In genomic region chr9:130578865-130579737, GRCh38 we compare ENCODE assay signal across 8 cellular contexts. TPM values are rescaled to one million over a fixed set of nuclear protein-coding genes. Genes with fewer than 3 reads are reported as not detected.
A peak's percentile ranks its signal among the peaks of the same experiment; 100 is the strongest.
DNase-seq lines count a peak whose midpoint lies in the region; TF ChIP-seq lines count a peak whose summit lies in the region.

TSS of gene FUBP3 (plus strand) at chr9:130579577. CDS start at chr9:130579681, 104 bp downstream.

- DNase-seq in GF-D8 (lab: John Stamatoyannopoulos, UW), result peak; percentile 57
- DNase-seq in HFF-Myc (ENCODE audit: extremely low read depth, low read depth), result peak; percentile 57
- DNase-seq in NB4 (ENCODE audit: low read depth), result peak; percentile 92
- no peak for DNase-seq in SK-N-MC (ENCODE audit: low read depth, low spot score)
- DNase-seq in activated naive CD4-positive, alpha-beta T cell treated with anti-CD3 and anti-CD28 coated beads, Interleukin-2, amount 10 ng/mL, durations not matched to agents 7 days and 5 days, result peak; percentile 93
- DNase-seq in germinal center (ENCODE audit: low spot score), result peak; percentile 93
- peak; percentile 87 for DNase-seq in occipital lobe (lab: John Stamatoyannopoulos, UW)
- DNase-seq in suprapubic skin (ENCODE audit: low spot score in 2 of 2), result peak; percentile 96

- WGBS in suprapubic skin, result under 1% methylated on average over 43 of the region's 74 CpGs

- peaks cover 4% of the 10 kb centered on the region for H3K27me3 Mint-ChIP-seq in activated naive CD4-positive, alpha-beta T cell treated with anti-CD3 and anti-CD28 coated beads, Interleukin-2, amount 10 ng/mL, durations not matched to agents 7 days and 5 days

- H3K36me3 ChIP-seq in SK-N-MC (ENCODE audit: insufficient read depth, low read length) (peaks cover 21% of the 10 kb centered on the region), suprapubic skin (no peaks in the 10 kb centered on the region)

- H3K27ac ChIP-seq in SK-N-MC (peak within 1 kb of the TSS; percentile 68; the same call in 1 of the 2 replicates), suprapubic skin (peak within 1 kb of the TSS; percentile 84)

- H3K27me3 ChIP-seq in suprapubic skin, result no peaks in the 10 kb centered on the region

- peak within 1 kb of the TSS; percentile 96 for H3K9ac ChIP-seq in SK-N-MC (ENCODE audit: insufficient read length)

- no peaks in the 10 kb centered on the region for H3K9me3 ChIP-seq in SK-N-MC (ENCODE audit: low read depth, low read length)
- H3K9me3 ChIP-seq in suprapubic skin, result no peaks in the 10 kb centered on the region

- peak; percentile 90 for TF ChIP-seq POLR2A in NB4 (IDR thresholded peaks at IDR 0.05; ENCODE audit: extremely low read depth, insufficient read length)
- TF ChIP-seq POLR2A in suprapubic skin (IDR thresholded peaks at IDR 0.05), result peak in 1 of 2 donors; percentile 78

- peak within 1 kb of the TSS; percentile 99 for H3K4me3 ChIP-seq in HFF-Myc (replicated peaks; ENCODE audit: low read depth, low read length)
- H3K4me3 ChIP-seq in NB4 (ENCODE audit: low read depth, low read length), result peak within 1 kb of the TSS; percentile 93
- peak within 1 kb of the TSS; percentile 99 for H3K4me3 ChIP-seq in SK-N-MC
- H3K4me3 ChIP-seq in suprapubic skin, result peak within 1 kb of the TSS; percentile 65

- peaks cover 31% of the 10 kb centered on the region for H3K4me1 Mint-ChIP-seq in activated naive CD4-positive, alpha-beta T cell treated with anti-CD3 and anti-CD28 coated beads, Interleukin-2, amount 10 ng/mL, durations not matched to agents 7 days and 5 days

- H3K27ac Mint-ChIP-seq in activated naive CD4-positive, alpha-beta T cell treated with anti-CD3 and anti-CD28 coated beads, Interleukin-2, amount 10 ng/mL, durations not matched to agents 7 days and 5 days, result peak within 1 kb of the TSS; percentile 88

- TF ChIP-seq EP300 in suprapubic skin (IDR thresholded peaks at IDR 0.05), result no peak

- H3K4me1 ChIP-seq in suprapubic skin, result peaks cover 27% of the 10 kb centered on the region

- H3K36me3 Mint-ChIP-seq in activated naive CD4-positive, alpha-beta T cell treated with anti-CD3 and anti-CD28 coated beads, Interleukin-2, amount 10 ng/mL, durations not matched to agents 7 days and 5 days, result no peaks in the 10 kb centered on the region

- CTCF ChIA-PET in activated naive CD4-positive, alpha-beta T cell treated with anti-CD3 and anti-CD28 coated beads, Interleukin-2, amount 10 ng/mL, durations not matched to agents 7 days and 5 days (lab: Charles Lee), result interaction anchor here (0.5 to 1.1 kb wide), 2 partner anchors 34 to 39 kb away, joined by 3 read pairs; no protein-coding TSS in a partner anchor

- no peak for TF ChIP-seq CTCF in HFF-Myc (IDR thresholded peaks at IDR 0.05; ENCODE audit: low read depth, low read length, missing control alignments)
- TF ChIP-seq CTCF in NB4 (IDR thresholded peaks at IDR 0.05; ENCODE audit: low read depth, low read length), result no peak
- no peak for TF ChIP-seq CTCF in suprapubic skin (IDR thresholded peaks at IDR 0.05)

- H3K9me3 Mint-ChIP-seq in activated naive CD4-positive, alpha-beta T cell treated with anti-CD3 and anti-CD28 coated beads, Interleukin-2, amount 10 ng/mL, durations not matched to agents 7 days and 5 days, result no peaks in the 10 kb centered on the region

- peak within 1 kb of the TSS; percentile 82 for H3K4me3 Mint-ChIP-seq in activated naive CD4-positive, alpha-beta T cell treated with anti-CD3 and anti-CD28 coated beads, Interleukin-2, amount 10 ng/mL, durations not matched to agents 7 days and 5 days

RNA-seq across cellular contexts. Expression of gene FUBP3, which starts in this region (rescaled TPM):
- total RNA-seq in occipital lobe (42.7 TPM), suprapubic skin (100 to 1,000 TPM in 1 of 4 donors, 10 to 100 TPM in 3; 26.5 to 147 (median 33.7) TPM)
